10 cellular contexts compared by ENCODE assay signal in genomic region chr10:88989423-88989822, GRCh38. TPM values are rescaled to one million over a fixed set of nuclear protein-coding genes. Genes with fewer than 3 reads are reported as not detected.
A peak's percentile ranks its signal among the peaks of the same experiment; 100 is the strongest.
DNase-seq lines count a peak whose midpoint lies in the region; ATAC-seq and TF ChIP-seq lines count a peak whose summit lies in the region.
"Had no signal": no experiment of that assay in that cellular context is flagged by ENCODE, and none has a peak within 500 bp of the region (broad histone marks: within the 10 kb centered on the region; RNA-seq: fewer than 3 reads in every experiment).

No MANE protein-coding gene starts in this region.

- peak overlapping the region; percentile 95 for H3K4me3 ChIP-seq in GM06990 (replicated peaks; ENCODE audit: low read depth, low read length)
- H3K4me3 ChIP-seq in esophagus squamous epithelium, result peak overlapping the region in 3 of 4 donors; percentile 72 to 87 (median 81)
- H3K4me3 ChIP-seq in gastrocnemius medialis, result peak overlapping the region; percentile 72 to 88 (median 82)

- H3K4me3 Mint-ChIP-seq in T-cell, result peak overlapping the region; percentile 94 to 98 (median 95)

- no peak for TF ChIP-seq CTCF in GM06990 (IDR thresholded peaks at IDR 0.05; ENCODE audit: insufficient read depth, low read length, poor library complexity, severe bottlenecking)
- TF ChIP-seq CTCF in esophagus squamous epithelium (IDR thresholded peaks at IDR 0.05), result no peak
- no peak for TF ChIP-seq CTCF in gastrocnemius medialis (IDR thresholded peaks at IDR 0.05 in 4 of 5, conservative IDR thresholded peaks at IDR 0.05 in 1 of 5)

- TF ChIP-seq POLR2A in esophagus squamous epithelium (IDR thresholded peaks at IDR 0.05), result no peak
- TF ChIP-seq POLR2A in gastrocnemius medialis (IDR thresholded peaks at IDR 0.05), result no peak

- ATAC-seq in T-cell (replicated peaks in 1 of 4) (no peak), gastrocnemius medialis (no peak), HG03045 (IDR thresholded peaks at IDR 0.05; ENCODE audit: unreplicated experiment) (no peak), GM18519 (IDR thresholded peaks at IDR 0.05; ENCODE audit: low FRiP score, unreplicated experiment) (no peak)

- CTCF ChIA-PET in T-cell (lab: Charles Lee), result interaction anchor here (1.0 to 1.9 kb wide), 6 partner anchors 8 to 224 kb away, joined by 3 to 5 read pairs (median 4); no protein-coding TSS in a partner anchor

- H3K9me3 ChIP-seq in esophagus squamous epithelium (no peaks in the 10 kb centered on the region), gastrocnemius medialis (no peaks in the 10 kb centered on the region)

- POLR2A ChIA-PET in T-cell (lab: Charles Lee), result no interaction called here

- no peaks in the 10 kb centered on the region for H3K27me3 ChIP-seq in GM06990 (replicated peaks; ENCODE audit: control insufficient read depth, insufficient read depth, low read length)
- no peaks in the 10 kb centered on the region for H3K27me3 ChIP-seq in esophagus squamous epithelium
- H3K27me3 ChIP-seq in gastrocnemius medialis, result no peaks in the 10 kb centered on the region

- no peaks in the 10 kb centered on the region for H3K27me3 Mint-ChIP-seq in T-cell

- H3K4me1 ChIP-seq in esophagus squamous epithelium (peaks cover 9 to 74% (median 11%) of the 10 kb centered on the region in 3 donors), gastrocnemius medialis (peaks cover 7 to 9% of the 10 kb centered on the region in 2 donors)

- no peaks in the 10 kb centered on the region; the same call in 1 of the 2 replicates for H3K36me3 ChIP-seq in GM06990 (ENCODE audit: control insufficient read depth, insufficient read depth, low read length)
- H3K36me3 ChIP-seq in esophagus squamous epithelium, result no peaks in the 10 kb centered on the region
- no peaks in the 10 kb centered on the region for H3K36me3 ChIP-seq in gastrocnemius medialis

- H3K27ac ChIP-seq in esophagus squamous epithelium (peak overlapping the region; percentile 92 to 98 (median 96)), gastrocnemius medialis (peak overlapping the region; percentile 76 to 87 (median 84))

- in situ Hi-C loops in gastrocnemius medialis (cut with MboI; ENCODE audit: low sequenced_read_pairs in 4 of 4), result loop anchor here in 3 of 4 donors (5.0 to 10.0 kb wide), 2 partner anchors 55 to 152 kb away; no protein-coding TSS in a partner anchor

- H3K4me1 Mint-ChIP-seq in T-cell, result peaks cover 64 to 66% (median 64%) of the 10 kb centered on the region in 3 donors

- DNase-seq in GM06990 (ENCODE audit: extremely low read depth, insufficient read length) (no peak), T-cell (no peak), esophagus squamous epithelium (lab: John Stamatoyannopoulos, UW) (no peak), gastrocnemius medialis (no peak), NCI-H128 (lab: John Stamatoyannopoulos, UW; ENCODE audit: unreplicated experiment) (no peak), putamen (ENCODE audit: low spot score) (no peak)
- DNase-seq: MM.1S, SIG-M5 had no signal

- 55 to 65% methylated on average over 2 of the region's 2 CpGs for WGBS in esophagus squamous epithelium, 2 donors

- peaks cover 3% of the 10 kb centered on the region for H3K36me3 Mint-ChIP-seq in T-cell

- intact Hi-C loops in esophagus squamous epithelium (cut with DNase I), result loop anchor here (5.0 kb wide), 1 partner anchor 52 kb away; no protein-coding TSS in a partner anchor
- intact Hi-C loops in gastrocnemius medialis (cut with DNase I; ENCODE audit: low total_unique reads), result loop anchor here (5.0 kb wide), 1 partner anchor 152 kb away; no protein-coding TSS in a partner anchor

- H3K9me3 Mint-ChIP-seq in T-cell, result peaks cover 3 to 7% (median 5%) of the 10 kb centered on the region in 3 donors

- peak overlapping the region; percentile 95 to 98 for H3K27ac Mint-ChIP-seq in T-cell

RNA-seq across cellular contexts. Expression of gene FAS, which starts 1.2 kb away (rescaled TPM):
- 10 to 100 TPM; 18.4 to 32.6 (median 28.0) TPM for total RNA-seq in T-cell
- total RNA-seq in esophagus squamous epithelium, result 10 to 100 TPM; 14.9 to 33.6 (median 19.4) TPM
- total RNA-seq in gastrocnemius medialis, result 1 to 10 TPM; 2.7 to 5.9 (median 4.9) TPM

RNA-seq across cellular contexts. Expression of gene ACTA2, which starts 36.9 kb away (rescaled TPM):
- 1 to 10 TPM; 4.0 to 7.8 (median 5.3) TPM for total RNA-seq in T-cell
- 1,000 to 10,000 TPM in 1 of 4 donors, 100 to 1,000 TPM in 2, 10 to 100 TPM in 1; 64.6 to 1,343 (median 285) TPM for total RNA-seq in esophagus squamous epithelium
- 100 to 1,000 TPM in 1 of 4 donors, 10 to 100 TPM in 3; 23.4 to 119 (median 74.2) TPM for total RNA-seq in gastrocnemius medialis
